Comparison of ENCODE assay signal across 15 cellular contexts in the genomic region with DNA sequence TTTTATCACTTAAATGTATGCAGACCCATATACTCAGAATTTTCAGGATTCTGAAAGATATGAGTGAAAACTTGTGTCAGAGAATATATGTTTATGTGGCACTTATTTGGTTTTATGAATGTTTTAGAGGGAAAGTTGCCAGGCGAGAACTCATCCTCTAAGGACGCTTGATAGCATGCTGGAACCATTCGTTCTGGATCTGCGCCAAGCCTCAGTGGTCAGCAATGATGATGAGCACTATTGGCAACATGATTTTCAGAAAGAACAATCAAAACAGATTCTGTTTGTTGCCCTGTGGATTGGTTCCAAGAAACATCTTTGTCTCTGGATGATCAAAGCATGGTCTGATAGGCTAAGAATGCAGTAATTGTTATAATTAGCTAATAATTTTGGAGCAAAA. TPM values are rescaled to one million over a fixed set of nuclear protein-coding genes. Genes with fewer than 3 reads are reported as not detected.
A peak's percentile ranks its signal among the peaks of the same experiment; 100 is the strongest.
DNase-seq lines count a peak whose midpoint lies in the region; ATAC-seq, FAIRE-seq and TF ChIP-seq lines count a peak whose summit lies in the region.
"Had no signal": no experiment of that assay in that cellular context is flagged by ENCODE, and none has a peak within 500 bp of the region (broad histone marks: within the 10 kb centered on the region; RNA-seq: fewer than 3 reads in every experiment).

No MANE protein-coding gene starts in this region.

- no peak overlapping the region for H2AFZ ChIP-seq in keratinocyte (ENCODE audit: control insufficient read depth, low read length)

- no peak for TF ChIP-seq POLR2A in esophagus squamous epithelium (IDR thresholded peaks at IDR 0.05)
- TF ChIP-seq POLR2A in gastrocnemius medialis (IDR thresholded peaks at IDR 0.05), result no peak

- peak; percentile 45 for DNase-seq in AG09319 (ENCODE audit: extremely low read depth, low read depth)
- DNase-seq in LoVo (ENCODE audit: low spot score), result peak; percentile 53
- peak; percentile 26 for DNase-seq in bronchial epithelial cell (ENCODE audit: low read depth)
- DNase-seq in keratinocyte (ENCODE audit: low read depth, low spot score), result no peak
- DNase-seq in activated CD8-positive, alpha-beta memory T cell treated with anti-CD3 and anti-CD28 coated beads for 24 hours, result no peak
- DNase-seq in esophagus squamous epithelium (lab: John Stamatoyannopoulos, UW), result no peak
- DNase-seq in mucosa of descending colon, result no peak
- no peak for DNase-seq in gastrocnemius medialis
- DNase-seq: activated CD4-positive, alpha-beta T cell treated with anti-CD3 and anti-CD28 coated beads, Interleukin-2, amount 10 ng/mL, durations not matched to agents 24 days and 14 days; activated naive CD4-positive, alpha-beta T cell treated with anti-CD3 and anti-CD28 coated beads, Interleukin-2, amount 50 U/mL, for 16 hours; effector CD4-positive, alpha-beta T cell; SHP77 treated with DMSO at 0.1 percent for 48 hours; thyroid gland had no signal

- H4K20me1 ChIP-seq in keratinocyte (ENCODE audit: control insufficient read depth, extremely low read depth, insufficient read depth, low read length), result no peaks in the 10 kb centered on the region
- H4K20me1 ChIP-seq: BLaER1 had no signal

- in situ Hi-C loops in gastrocnemius medialis (cut with MboI; ENCODE audit: low sequenced_read_pairs in 4 of 4), result no loop called here

- 75 to 79% methylated on average over 4 of the region's 4 CpGs for WGBS in esophagus squamous epithelium, 2 donors

- no peak overlapping the region for H3K9ac ChIP-seq in keratinocyte (ENCODE audit: control insufficient read depth, extremely low read depth, insufficient read depth, low read length)
- H3K9ac ChIP-seq: BLaER1 had no signal

- peak overlapping the region; percentile 50 for H3K4me2 ChIP-seq in keratinocyte (ENCODE audit: control insufficient read depth, extremely low read depth, insufficient read depth, low read depth, low read length)
- H3K4me2 ChIP-seq: BLaER1 had no signal

- peaks cover 21% of the 10 kb centered on the region for H3K4me1 ChIP-seq in keratinocyte (ENCODE audit: control insufficient read depth, extremely low read depth, insufficient read depth, low read length)
- H3K4me1 ChIP-seq in esophagus squamous epithelium, result peaks cover 0 to 14% (median 0%) of the 10 kb centered on the region in 3 donors
- no peaks in the 10 kb centered on the region for H3K4me1 ChIP-seq in mucosa of descending colon (ENCODE audit: low read depth)
- H3K4me1 ChIP-seq in gastrocnemius medialis, result no peaks in the 10 kb centered on the region
- H3K4me1 ChIP-seq: BLaER1 had no signal

- H3K27ac ChIP-seq in keratinocyte (ENCODE audit: control insufficient read depth, insufficient read depth, low read length) (peak overlapping the region; percentile 50), esophagus squamous epithelium (peak overlapping the region in 2 of 4 donors; percentile 30 to 36), gastrocnemius medialis (no peak overlapping the region)
- H3K27ac ChIP-seq: BLaER1 had no signal

- no peak for TF ChIP-seq CTCF in AG09319 (IDR thresholded peaks at IDR 0.05; ENCODE audit: low read depth, low read length)
- TF ChIP-seq CTCF in bronchial epithelial cell (IDR thresholded peaks at IDR 0.05; ENCODE audit: insufficient read depth, low read length, severe bottlenecking), result no peak
- TF ChIP-seq CTCF in keratinocyte (optimal IDR thresholded peaks at IDR 0.05 in 1 of 3, IDR thresholded peaks at IDR 0.05 in 1 of 3, conservative IDR thresholded peaks at IDR 0.05 in 1 of 3; ENCODE audit: extremely low read depth in 1 of 3, insufficient read depth in 2 of 3, low read length in 3 of 3), result no peak
- TF ChIP-seq CTCF in esophagus squamous epithelium (IDR thresholded peaks at IDR 0.05), result no peak
- TF ChIP-seq CTCF in mucosa of descending colon (IDR thresholded peaks at IDR 0.05), result no peak
- no peak for TF ChIP-seq CTCF in gastrocnemius medialis (IDR thresholded peaks at IDR 0.05 in 4 of 5, conservative IDR thresholded peaks at IDR 0.05 in 1 of 5)

- no peak for FAIRE-seq in bronchial epithelial cell (lab: Jason Lieb, UNC)
- FAIRE-seq in keratinocyte (lab: Jason Lieb, UNC), result peak; percentile 63
- FAIRE-seq: HTR-8/SVneo had no signal

- dilution Hi-C loops in keratinocyte (cut with MboI; ENCODE audit: extremely low pct_ligation_motif_present, low sequenced_read_pairs), result no loop called here

- H3K27me3 ChIP-seq in bronchial epithelial cell (ENCODE audit: control insufficient read depth, insufficient read depth, low read length), result no peaks in the 10 kb centered on the region
- no peaks in the 10 kb centered on the region for H3K27me3 ChIP-seq in keratinocyte (ENCODE audit: control insufficient read depth, extremely low read depth, insufficient read depth, low read length)
- no peaks in the 10 kb centered on the region for H3K27me3 ChIP-seq in esophagus squamous epithelium
- H3K27me3 ChIP-seq in gastrocnemius medialis, result no peaks in the 10 kb centered on the region
- H3K27me3 ChIP-seq: BLaER1, thyroid gland had no signal

- no peak for ATAC-seq in mucosa of descending colon
- ATAC-seq in gastrocnemius medialis, result no peak

- no peaks in the 10 kb centered on the region for H3K9me3 ChIP-seq in keratinocyte (ENCODE audit: control insufficient read depth, low read depth, low read length)
- H3K9me3 ChIP-seq in esophagus squamous epithelium, result no peaks in the 10 kb centered on the region
- H3K9me3 ChIP-seq in mucosa of descending colon, result no peaks in the 10 kb centered on the region
- H3K9me3 ChIP-seq in gastrocnemius medialis, result no peaks in the 10 kb centered on the region
- H3K9me3 ChIP-seq: BLaER1, thyroid gland had no signal

- intact Hi-C loops in esophagus squamous epithelium (cut with DNase I) (no loop called here), mucosa of descending colon (cut with DNase I, micrococcal nuclease) (no loop called here), gastrocnemius medialis (cut with DNase I; ENCODE audit: low total_unique reads) (no loop called here)

- H3K9me1 ChIP-seq in keratinocyte (ENCODE audit: control insufficient read depth, extremely low read depth, insufficient read depth, low read length), result no peaks in the 10 kb centered on the region

- H3K36me3 ChIP-seq in bronchial epithelial cell (ENCODE audit: control insufficient read depth, insufficient read depth, low read length), result no peaks in the 10 kb centered on the region
- no peaks in the 10 kb centered on the region for H3K36me3 ChIP-seq in keratinocyte (ENCODE audit: control insufficient read depth in 2 of 2, extremely low read depth in 1 of 2, insufficient read depth in 2 of 2, low read length in 2 of 2)
- no peaks in the 10 kb centered on the region for H3K36me3 ChIP-seq in esophagus squamous epithelium
- H3K36me3 ChIP-seq in mucosa of descending colon (ENCODE audit: low read depth), result no peaks in the 10 kb centered on the region
- no peaks in the 10 kb centered on the region for H3K36me3 ChIP-seq in gastrocnemius medialis
- H3K36me3 ChIP-seq: BLaER1, thyroid gland had no signal

- H3K4me3 ChIP-seq in bronchial epithelial cell (ENCODE audit: low read depth, low read length), result no peak overlapping the region
- H3K4me3 ChIP-seq in keratinocyte (ENCODE audit: control insufficient read depth in 2 of 3, extremely low read depth in 1 of 3, insufficient read depth in 2 of 3, low read depth in 1 of 3, low read length in 3 of 3), result no peak overlapping the region
- H3K4me3 ChIP-seq in esophagus squamous epithelium, result no peak overlapping the region
- H3K4me3 ChIP-seq in mucosa of descending colon, result no peak overlapping the region
- no peak overlapping the region for H3K4me3 ChIP-seq in gastrocnemius medialis
- H3K4me3 ChIP-seq: BLaER1, thyroid gland had no signal

- no peaks in the 10 kb centered on the region for H3K79me2 ChIP-seq in keratinocyte (ENCODE audit: control insufficient read depth, insufficient read depth, low read length)

RNA-seq across cellular contexts. Expression of gene RAPGEF2, which starts 32.1 kb away (rescaled TPM):
- total RNA-seq in bronchial epithelial cell (34.4 and 37.6 TPM in 2 replicates), esophagus squamous epithelium (10 to 100 TPM; 14.1 to 30.5 (median 21.4) TPM), mucosa of descending colon (10 to 100 TPM; 42.8 to 68.2 (median 55.1) TPM), gastrocnemius medialis (10 to 100 TPM; 32.9 to 42.3 (median 38.7) TPM)
- 18.6 to 23.8 TPM (median 22.8 TPM) in 3 replicates for polyA plus RNA-seq in keratinocyte
- polyA plus RNA-seq in keratinocyte (2011; ENCODE audit: low read depth), result 52.7 TPM
- 9.4 and 16.3 TPM in 2 replicates for polyA plus RNA-seq in keratinocyte (2011; cell fraction: cytosol; rRNA removed)
- polyA plus RNA-seq in keratinocyte (2011; cell fraction: nucleus; rRNA removed), result 36.1 and 47.5 TPM in 2 replicates
- 12.9 and 13.8 TPM in 2 replicates for polyA plus RNA-seq in keratinocyte (2012; ENCODE audit: low replicate concordance)
- polyA minus RNA-seq in keratinocyte, result 30.6 to 86.2 TPM (median 46.8 TPM) in 3 replicates
- polyA minus RNA-seq in keratinocyte (2011; cell fraction: cytosol; rRNA and poly(A)+ RNA removed), result 19.4 TPM
- 57.0 and 99.4 TPM in 2 replicates for polyA minus RNA-seq in keratinocyte (2011; cell fraction: nucleus; rRNA and poly(A)+ RNA removed)

Comparison
In these comparisons a context has a peak if more than half of its experiments do, and no peak if none do; other contexts are left out.
1. DNase-seq: peak in AG09319 (single experiment), LoVo (single experiment) and bronchial epithelial cell (single experiment); none in keratinocyte (single experiment), activated CD8-positive, alpha-beta memory T cell treated with anti-CD3 and anti-CD28 coated beads for 24 hours (single experiment), esophagus squamous epithelium (single experiment), mucosa of descending colon (0 of 3) and gastrocnemius medialis (0 of 2).